26 cellular contexts compared by ENCODE assay signal in the genomic region with DNA sequence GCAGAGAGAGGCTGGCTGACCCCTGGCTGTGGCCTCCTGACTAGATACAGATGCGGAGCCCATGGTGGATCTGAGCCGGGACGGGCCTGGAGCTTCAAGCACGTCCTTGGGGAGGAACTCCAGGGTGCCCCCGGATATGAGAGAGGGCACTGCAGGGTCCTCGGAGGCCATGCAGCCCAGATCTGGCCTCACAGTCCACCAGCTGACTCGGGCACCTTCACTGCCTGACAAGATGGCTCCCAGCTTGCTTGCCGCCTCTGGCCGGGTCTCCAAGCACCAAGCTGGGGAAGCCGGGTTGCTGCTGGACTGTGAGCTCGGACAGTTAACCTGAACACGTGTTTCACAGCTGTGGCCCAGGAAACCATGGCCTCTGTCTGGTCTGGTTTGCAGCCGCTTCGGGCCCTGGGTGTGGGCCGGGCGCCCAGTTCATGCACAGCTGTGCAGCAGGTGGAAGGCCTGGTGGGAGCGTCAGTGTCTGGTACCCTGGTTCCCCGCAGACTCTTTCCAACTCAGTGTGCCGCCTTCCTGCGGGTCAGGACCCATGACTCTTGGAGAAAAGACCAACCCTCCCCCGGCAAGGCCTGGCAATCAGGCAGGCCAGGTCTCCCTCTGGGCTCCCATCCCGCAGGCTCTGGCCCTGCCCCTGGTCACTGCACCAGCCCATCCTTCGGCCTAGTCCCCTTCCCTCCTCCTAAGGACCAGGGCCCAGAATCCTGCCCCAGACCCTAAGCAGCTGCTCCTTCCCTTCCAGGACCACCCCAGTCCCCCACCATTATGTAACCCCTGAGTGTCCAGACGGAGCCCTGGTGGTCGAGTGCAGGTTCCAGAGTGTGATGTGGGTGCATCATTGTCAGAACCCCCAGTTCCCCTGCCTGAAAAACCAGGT.
DNase-seq lines count a peak whose midpoint lies in the region; TF ChIP-seq lines count a peak whose summit lies in the region.
"Had no signal": no experiment of that assay in that cellular context is flagged by ENCODE, and none has a peak within 500 bp of the region (broad histone marks: within the 10 kb centered on the region; RNA-seq: fewer than 3 reads in every experiment).

No MANE protein-coding gene starts in this region.

- H3K9me3 ChIP-seq in left ventricle myocardium inferior (replicated peaks) (no peaks in the 10 kb centered on the region), osteoblast (ENCODE audit: low read depth, low read length) (no peaks in the 10 kb centered on the region)
- H3K9me3 ChIP-seq: BLaER1, esophagus muscularis mucosa, left lung, Peyer's patch, psoas muscle, SJSA1 had no signal

- peaks cover 27% of the 10 kb centered on the region for H3K27me3 ChIP-seq in left ventricle myocardium inferior (ENCODE audit: low read depth)
- H3K27me3 ChIP-seq in osteoblast (ENCODE audit: insufficient read depth, low read length), result peaks cover 3% of the 10 kb centered on the region
- H3K27me3 ChIP-seq: BLaER1, Peyer's patch, SJSA1 had no signal

- no peak overlapping the region for H2AFZ ChIP-seq in osteoblast (ENCODE audit: low read length)
- H2AFZ ChIP-seq: GM23338 had no signal

- H3K36me3 ChIP-seq in left ventricle myocardium inferior (no peaks in the 10 kb centered on the region), osteoblast (ENCODE audit: insufficient read depth, low read length) (no peaks in the 10 kb centered on the region)
- H3K36me3 ChIP-seq: BLaER1, esophagus muscularis mucosa, left lung, Peyer's patch, SJSA1 had no signal

- H3K4me1 ChIP-seq in left ventricle myocardium inferior, result no peaks in the 10 kb centered on the region
- H3K4me1 ChIP-seq in osteoblast (ENCODE audit: insufficient read depth, low read length), result peaks cover 1% of the 10 kb centered on the region
- H3K4me1 ChIP-seq: esophagus muscularis mucosa, left lung, Peyer's patch, psoas muscle, SJSA1 had no signal

- peaks cover 4% of the 10 kb centered on the region for H3K27me3 Mint-ChIP-seq in activated T-helper 2 cell treated with anti-CD3 and anti-CD28 coated beads, Interferon-gamma antibody, Interleukin-2, Interleukin-4, amounts not matched to agents 10 μg/mL and 5 μg/mL and 100 μg/mL, durations not matched to agents 14 hours and 24 hours and 36 hours (ENCODE audit: low read depth)
- H3K27me3 Mint-ChIP-seq: activated naive CD8-positive, alpha-beta T cell treated with anti-CD3 and anti-CD28 coated beads for 36 hours had no signal

- H3K4me3 Mint-ChIP-seq in activated T-helper 2 cell treated with anti-CD3 and anti-CD28 coated beads, Interferon-gamma antibody, Interleukin-2, Interleukin-4, amounts not matched to agents 10 μg/mL and 5 μg/mL and 100 μg/mL, durations not matched to agents 14 hours and 24 hours and 36 hours (ENCODE audit: low read depth), result no peak overlapping the region
- H3K4me3 Mint-ChIP-seq: activated naive CD8-positive, alpha-beta T cell treated with anti-CD3 and anti-CD28 coated beads for 36 hours; effector memory CD8-positive, alpha-beta T cell; GM23338; T-helper 1 cell treated with Interleukin-12 subunit alpha and Interleukin-12 subunit beta and Interleukin-4 antibody, amounts not matched to agents 30 μg/mL and 1 μg/mL, for 36 hours had no signal

- H3K4me1 Mint-ChIP-seq in activated T-helper 2 cell treated with anti-CD3 and anti-CD28 coated beads, Interferon-gamma antibody, Interleukin-2, Interleukin-4, amounts not matched to agents 10 μg/mL and 5 μg/mL and 100 μg/mL, durations not matched to agents 14 hours and 24 hours and 36 hours (ENCODE audit: low read depth), result no peaks in the 10 kb centered on the region
- H3K4me1 Mint-ChIP-seq: GM23338 had no signal

- no peaks in the 10 kb centered on the region for H3K79me2 ChIP-seq in osteoblast (ENCODE audit: insufficient read depth, low read length)

- H3K27ac ChIP-seq in left ventricle myocardium inferior (replicated peaks) (no peak overlapping the region), cingulate gyrus (ENCODE audit: low read depth, low read length) (peak overlapping the region; percentile 80), osteoblast (ENCODE audit: low read depth, low read length) (no peak overlapping the region)
- H3K27ac ChIP-seq: esophagus muscularis mucosa, left lung, Peyer's patch, psoas muscle, SJSA1 had no signal

- DNase-seq in cardiac septum (ENCODE audit: low spot score) (peak; percentile 73), left ventricle myocardium inferior (no peak), osteoblast (ENCODE audit: insufficient read length, low spot score, missing footprints) (peak; percentile 74), amygdala (lab: John Stamatoyannopoulos, UW) (no peak), cerebellum (ENCODE audit: low spot score) (no peak)
- DNase-seq in activated T-helper 2 cell treated with anti-CD3 and anti-CD28 coated beads, Interferon-gamma antibody, Interleukin-2, Interleukin-4, amounts not matched to agents 10 μg/mL and 5 μg/mL and 100 μg/mL, durations not matched to agents 14 hours and 24 hours and 36 hours (ENCODE audit: low spot score), result no peak
- DNase-seq: ACHN; activated CD4-positive, alpha-beta T cell treated with anti-CD3 and anti-CD28 coated beads for 4 hours; activated CD8-positive, alpha-beta memory T cell treated with anti-CD3 and anti-CD28 coated beads for 24 hours; activated naive CD8-positive, alpha-beta T cell treated with anti-CD3 and anti-CD28 coated beads for 36 hours; activated T-cell treated with anti-CD3 and anti-CD28 coated beads, Interleukin-2, amount 50 U/mL, for 48 hours; DND-41; effector memory CD8-positive, alpha-beta T cell; Karpas-422; NCI-H524 treated with DMSO at 0.1 percent for 48 hours; small intestine; stimulated activated CD4-positive, alpha-beta T cell treated with anti-CD3 and anti-CD28 coated beads, Interleukin-2, amount 100 ng/mL, for 24 hours had no signal

- TF ChIP-seq CTCF in left ventricle myocardium inferior (IDR thresholded peaks at IDR 0.05; ENCODE audit: borderline replicate concordance), result no peak
- no peak for TF ChIP-seq CTCF in osteoblast (IDR thresholded peaks at IDR 0.05; ENCODE audit: extremely low read depth, low read depth, low read length)

- no peak overlapping the region for H3K27ac Mint-ChIP-seq in activated T-helper 2 cell treated with anti-CD3 and anti-CD28 coated beads, Interferon-gamma antibody, Interleukin-2, Interleukin-4, amounts not matched to agents 10 μg/mL and 5 μg/mL and 100 μg/mL, durations not matched to agents 14 hours and 24 hours and 36 hours
- H3K27ac Mint-ChIP-seq: activated naive CD8-positive, alpha-beta T cell treated with anti-CD3 and anti-CD28 coated beads for 36 hours; effector memory CD8-positive, alpha-beta T cell; GM23338; T-helper 1 cell treated with Interleukin-12 subunit alpha and Interleukin-12 subunit beta and Interleukin-4 antibody, amounts not matched to agents 30 μg/mL and 1 μg/mL, for 36 hours had no signal

- H3K4me3 ChIP-seq in left ventricle myocardium inferior (no peak overlapping the region), osteoblast (ENCODE audit: insufficient read depth, low read length) (no peak overlapping the region)
- H3K4me3 ChIP-seq: BLaER1, esophagus muscularis mucosa, GM23338, left lung, Peyer's patch, psoas muscle, SJSA1 had no signal

- H3K9me3 Mint-ChIP-seq in activated T-helper 2 cell treated with anti-CD3 and anti-CD28 coated beads, Interferon-gamma antibody, Interleukin-2, Interleukin-4, amounts not matched to agents 10 μg/mL and 5 μg/mL and 100 μg/mL, durations not matched to agents 14 hours and 24 hours and 36 hours, result no peaks in the 10 kb centered on the region
- H3K9me3 Mint-ChIP-seq: activated naive CD8-positive, alpha-beta T cell treated with anti-CD3 and anti-CD28 coated beads for 36 hours; effector memory CD8-positive, alpha-beta T cell; GM23338; T-helper 1 cell treated with Interleukin-12 subunit alpha and Interleukin-12 subunit beta and Interleukin-4 antibody, amounts not matched to agents 30 μg/mL and 1 μg/mL, for 36 hours had no signal

- H3K36me3 Mint-ChIP-seq in activated T-helper 2 cell treated with anti-CD3 and anti-CD28 coated beads, Interferon-gamma antibody, Interleukin-2, Interleukin-4, amounts not matched to agents 10 μg/mL and 5 μg/mL and 100 μg/mL, durations not matched to agents 14 hours and 24 hours and 36 hours (ENCODE audit: low read depth), result no peaks in the 10 kb centered on the region
- H3K36me3 Mint-ChIP-seq: activated naive CD8-positive, alpha-beta T cell treated with anti-CD3 and anti-CD28 coated beads for 36 hours had no signal

- no peak overlapping the region for H3K4me2 ChIP-seq in osteoblast (ENCODE audit: insufficient read depth, low read length)
- H3K4me2 ChIP-seq: BLaER1, GM23338 had no signal

- no peaks in the 10 kb centered on the region for H4K20me1 ChIP-seq in osteoblast (ENCODE audit: insufficient read depth, low read length)
- H4K20me1 ChIP-seq: BLaER1 had no signal

- intact Hi-C loops in cardiac septum (cut with DNase I), result no loop called here
- intact Hi-C loops in left ventricle myocardium inferior (cut with micrococcal nuclease), result no loop called here
- intact Hi-C loops in activated T-helper 2 cell treated with anti-CD3 and anti-CD28 coated beads, Interferon-gamma antibody, Interleukin-2, Interleukin-4, amounts not matched to agents 10 μg/mL and 5 μg/mL and 100 μg/mL, durations not matched to agents 14 hours and 24 hours and 36 hours (cut with micrococcal nuclease), result no loop called here

Comparison
In these comparisons a context has a peak if more than half of its experiments do, and no peak if none do; other contexts are left out.
1. DNase-seq: peak in cardiac septum (single experiment) and osteoblast (single experiment); none in left ventricle myocardium inferior (single experiment), amygdala (0 of 56), activated T-helper 2 cell treated with anti-CD3 and anti-CD28 coated beads, Interferon-gamma antibody, Interleukin-2, Interleukin-4, amounts not matched to agents 10 μg/mL and 5 μg/mL and 100 μg/mL, durations not matched to agents 14 hours and 24 hours and 36 hours (single experiment) and cerebellum (single experiment).